In genomic region chr2:199850250-199850717, GRCh38 we compare ENCODE assay signal across 8 cellular contexts. TPM values are rescaled to one million over a fixed set of nuclear protein-coding genes. Genes with fewer than 3 reads are reported as not detected.
DNase-seq lines count a peak whose midpoint lies in the region; ATAC-seq, FAIRE-seq and TF ChIP-seq lines count a peak whose summit lies in the region.

No MANE protein-coding gene starts in this region.

- peak overlapping the region; percentile 86; the same call in 1 of the 2 replicates for H4K8ac ChIP-seq in H1 (ENCODE audit: extremely low read depth, insufficient read depth, low read length)

- TF ChIP-seq RAD21 in H1 (IDR thresholded peaks at IDR 0.05 in 1 of 2, conservative IDR thresholded peaks at IDR 0.05 in 1 of 2; ENCODE audit: low read depth in 2 of 2, low read length in 2 of 2), result no peak

- H2BK5ac ChIP-seq in H1 (ENCODE audit: low read depth, low read length), result no peak overlapping the region

- DNase-seq in CD4-positive, CD25-positive, alpha-beta regulatory T cell, result no peak
- DNase-seq in NCI-H69 (lab: John Stamatoyannopoulos, UW), result peak; percentile 62
- DNase-seq in H1 (ENCODE audit: low read depth in 1 of 2, low spot score in 2 of 2), result no peak
- no peak for DNase-seq in osteoblast (ENCODE audit: insufficient read length, low spot score, missing footprints)
- no peak for DNase-seq in AML-193 (lab: John Stamatoyannopoulos, UW)

- H4K5ac ChIP-seq in H1 (ENCODE audit: insufficient read length, low read depth, low read length), result no peak overlapping the region

- H3K4me2 ChIP-seq in H1 (ENCODE audit: insufficient read depth in 1 of 2, low read depth in 2 of 2, low read length in 2 of 2) (peak overlapping the region; percentile 79 to 86), osteoblast (ENCODE audit: insufficient read depth, low read length) (peak overlapping the region; percentile 81)

- ATAC-seq in CD4-positive, CD25-positive, alpha-beta regulatory T cell (ENCODE audit: low read depth in 2 of 2), result no peak
- ATAC-seq in GM18873 (IDR thresholded peaks at IDR 0.05; ENCODE audit: low FRiP score, unreplicated experiment) (no peak), HG03469 (IDR thresholded peaks at IDR 0.05; ENCODE audit: unreplicated experiment) (no peak), HG03095 (IDR thresholded peaks at IDR 0.05; ENCODE audit: unreplicated experiment) (no peak)

- peaks cover 44% of the 10 kb centered on the region for H3K27me3 Mint-ChIP-seq in CD4-positive, CD25-positive, alpha-beta regulatory T cell

- peaks cover 5% of the 10 kb centered on the region for H3K4me1 ChIP-seq in CD4-positive, CD25-positive, alpha-beta regulatory T cell (ENCODE audit: control insufficient read depth, insufficient read depth, low read length, poor library complexity, severe bottlenecking)
- peaks cover 0 to 3% (median 2%) of the 10 kb centered on the region in 4 experiments; a peak in 3 of 7 replicates for H3K4me1 ChIP-seq in H1 (replicated peaks in 1 of 4; ENCODE audit: control insufficient read depth in 3 of 4, insufficient read depth in 4 of 4, low read length in 3 of 4)
- H3K4me1 ChIP-seq in osteoblast (ENCODE audit: insufficient read depth, low read length), result peaks cover 7% of the 10 kb centered on the region

- no peak for TF ChIP-seq POLR2A in H1 (IDR thresholded peaks at IDR 0.05; ENCODE audit: control extremely low read depth in 1 of 2, low read depth in 2 of 2, low read length in 2 of 2)

- no peak for TF ChIP-seq EP300 in H1 (IDR thresholded peaks at IDR 0.05; ENCODE audit: borderline replicate concordance in 1 of 2, low read depth in 2 of 2, low read length in 2 of 2)

- H3K27ac Mint-ChIP-seq in CD4-positive, CD25-positive, alpha-beta regulatory T cell, result no peak overlapping the region

- H3K27ac ChIP-seq in CD4-positive, CD25-positive, alpha-beta regulatory T cell (ENCODE audit: insufficient read depth, low read length, poor library complexity, severe bottlenecking), result no peak overlapping the region
- H3K27ac ChIP-seq in H1 (ENCODE audit: low read depth, low read length) (no peak overlapping the region), osteoblast (ENCODE audit: low read depth, low read length) (no peak overlapping the region)

- H2BK20ac ChIP-seq in H1 (ENCODE audit: low read length), result 0 out of 2 replicates have a peak overlapping the region, but pooled peaks have one; percentile 13

- H3K36me3 Mint-ChIP-seq in CD4-positive, CD25-positive, alpha-beta regulatory T cell, result no peaks in the 10 kb centered on the region

- CTCF ChIA-PET in H1 (lab: Charles Lee; ENCODE audit: partially characterized antibody), result interaction anchor here (0.6 to 1.4 kb wide), 7 partner anchors 9 to 250 kb away, joined by 3 to 5 read pairs (median 3); no protein-coding TSS in a partner anchor

- FAIRE-seq in H1 (lab: Jason Lieb, UNC), result no peak

- H2AK5ac ChIP-seq in H1 (ENCODE audit: low read depth, low read length), result no peak overlapping the region

- H3K4me1 Mint-ChIP-seq in CD4-positive, CD25-positive, alpha-beta regulatory T cell, result peaks cover 4 to 15% (median 8%) of the 10 kb centered on the region in 4 donors

- no peaks in the 10 kb centered on the region for H3K79me2 ChIP-seq in H1 (ENCODE audit: control insufficient read depth in 1 of 2, insufficient read depth in 2 of 2, low read length in 2 of 2)
- H3K79me2 ChIP-seq in osteoblast (ENCODE audit: insufficient read depth, low read length), result no peaks in the 10 kb centered on the region

- H3K23me2 ChIP-seq in H1 (ENCODE audit: low read depth, low read length), result peaks cover 2% of the 10 kb centered on the region; the same call in 1 of the 2 replicates

- H3K27me3 ChIP-seq in CD4-positive, CD25-positive, alpha-beta regulatory T cell (ENCODE audit: control insufficient read depth, insufficient read depth, low read length), result peaks cover 2% of the 10 kb centered on the region
- H3K27me3 ChIP-seq in H1 (replicated peaks in 1 of 4; ENCODE audit: control insufficient read depth in 3 of 4, extremely low read depth in 1 of 4, insufficient read depth in 3 of 4, low read length in 3 of 4) (peaks cover 0 to 2% (median under 1%) of the 10 kb centered on the region in 4 experiments; a peak in 2 of 7 replicates), osteoblast (ENCODE audit: insufficient read depth, low read length) (no peaks in the 10 kb centered on the region)

- 42% methylated on average over 5 of the region's 12 CpGs; no CpG with 5 or more reads in 1 of the 2 experiments for WGBS in H1 (ENCODE audit: extremely low coverage in 1 of 2, insufficient coverage in 1 of 2, insufficient read length in 1 of 2, insufficient replicate concordance in 2 of 2, low coverage in 1 of 2, low lambda C conversion rate in 2 of 2, missing lambda C conversion rate in 1 of 2), 2 experiments

- H2BK12ac ChIP-seq in H1 (ENCODE audit: low read depth, low read length), result no peak overlapping the region

- TF ChIP-seq CTCF in H1 (IDR thresholded peaks at IDR 0.05; ENCODE audit: control extremely low read depth in 1 of 3, insufficient read depth in 1 of 3, low read depth in 1 of 3, low read length in 3 of 3) (no peak), osteoblast (IDR thresholded peaks at IDR 0.05; ENCODE audit: extremely low read depth, low read depth, low read length) (no peak)

- H3K79me1 ChIP-seq in H1 (ENCODE audit: low read depth, low read length), result no peaks in the 10 kb centered on the region

- H4K20me1 ChIP-seq in H1 (replicated peaks in 1 of 2; ENCODE audit: control insufficient read depth in 1 of 2, insufficient read depth in 2 of 2, low read length in 2 of 2) (no peaks in the 10 kb centered on the region), osteoblast (ENCODE audit: insufficient read depth, low read length) (no peaks in the 10 kb centered on the region)

- peak overlapping the region; percentile 4 for H3K4me3 ChIP-seq in CD4-positive, CD25-positive, alpha-beta regulatory T cell (ENCODE audit: low read depth, low read length)
- H3K4me3 ChIP-seq in H1 (ENCODE audit: extremely low read depth in 1 of 4, insufficient read depth in 2 of 4, low read depth in 3 of 4, low read length in 4 of 4), result peak overlapping the region; percentile 56 to 81 (median 66)
- H3K4me3 ChIP-seq in osteoblast (ENCODE audit: insufficient read depth, low read length), result peak overlapping the region; percentile 81

- no peak overlapping the region for H3K56ac ChIP-seq in H1 (replicated peaks; ENCODE audit: insufficient read length, low read depth, low read length)

- no peak overlapping the region for H3K14ac ChIP-seq in H1 (ENCODE audit: insufficient read length)

- H3K9ac ChIP-seq in H1 (replicated peaks in 1 of 4; ENCODE audit: extremely low read depth in 1 of 4, low read depth in 3 of 4, low read length in 3 of 4), result no peak overlapping the region; a peak in 2 of 7 replicates

- H3K9me3 Mint-ChIP-seq in CD4-positive, CD25-positive, alpha-beta regulatory T cell, result peaks cover 0 to 2% (median 0%) of the 10 kb centered on the region in 7 donors

- no peak overlapping the region for H3K4ac ChIP-seq in H1 (replicated peaks; ENCODE audit: insufficient read length, low read depth, low read length)

- POLR2A ChIA-PET in H1 (lab: Charles Lee; ENCODE audit: partially characterized antibody), result interaction anchor here (0.6 to 1.9 kb wide), 4 partner anchors 12 to 390 kb away, joined by 3 to 8 read pairs (median 4); no protein-coding TSS in a partner anchor

- no peak overlapping the region for H3K23ac ChIP-seq in H1 (ENCODE audit: insufficient read length)

- no peak overlapping the region for H4K91ac ChIP-seq in H1 (replicated peaks; ENCODE audit: insufficient read length, low read length)

- H3K18ac ChIP-seq in H1 (ENCODE audit: extremely low read depth, low read length), result no peak overlapping the region; the same call in 1 of the 2 replicates

- no peaks in the 10 kb centered on the region for H3K36me3 ChIP-seq in CD4-positive, CD25-positive, alpha-beta regulatory T cell (ENCODE audit: control insufficient read depth, insufficient read depth, low read length)
- H3K36me3 ChIP-seq in H1 (ENCODE audit: control insufficient read depth in 2 of 4, insufficient read depth in 4 of 4, low read length in 3 of 4) (no peaks in the 10 kb centered on the region), osteoblast (ENCODE audit: insufficient read depth, low read length) (no peaks in the 10 kb centered on the region)

- H2AFZ ChIP-seq in H1 (ENCODE audit: low read length) (0 out of 2 replicates have a peak overlapping the region, but pooled peaks have one; percentile 85), osteoblast (ENCODE audit: low read length) (peak overlapping the region; percentile 94)

- H2BK120ac ChIP-seq in H1 (replicated peaks; ENCODE audit: low read depth, low read length), result no peak overlapping the region

- H2BK15ac ChIP-seq in H1 (ENCODE audit: low read length), result no peak overlapping the region

- H3K4me3 Mint-ChIP-seq in CD4-positive, CD25-positive, alpha-beta regulatory T cell, result peak overlapping the region; percentile 69 to 73 (median 72)

- H3K9me3 ChIP-seq in CD4-positive, CD25-positive, alpha-beta regulatory T cell (ENCODE audit: control insufficient read depth in 2 of 2, low read length in 2 of 2), result no peaks in the 10 kb centered on the region
- no peaks in the 10 kb centered on the region for H3K9me3 ChIP-seq in H1 (ENCODE audit: insufficient read depth in 2 of 2, low read depth in 1 of 2, low read length in 1 of 2)
- H3K9me3 ChIP-seq in osteoblast (ENCODE audit: low read depth, low read length), result no peaks in the 10 kb centered on the region

TF ChIP-seq in H1, 55 proteins besides CTCF, POLR2A, EP300 and RAD21:
- TF ChIP-seq ZNF274 (IDR thresholded peaks at IDR 0.05; ENCODE audit: borderline replicate concordance, extremely low read depth, low read length) (no peak), EGR1 (IDR thresholded peaks at IDR 0.05; ENCODE audit: borderline replicate concordance, low read depth, low read length) (0 out of 2 replicates have a peak, but pooled peaks have one; percentile 54)
TF ChIP-seq in H1: peak in this region for 1.

RNA-seq across cellular contexts. Expression of gene FTCDNL1, which starts 0.7 kb away (rescaled TPM):
- 0.32 TPM for total RNA-seq in CD4-positive, CD25-positive, alpha-beta regulatory T cell
- 1 to 10 TPM in 1 of 4 donors, under 1 TPM in 2, not detected in 1; 0.28 to 1.3 (median 0.56) TPM for polyA plus RNA-seq in CD4-positive, CD25-positive, alpha-beta regulatory T cell
- 0.61 and 0.97 TPM in 2 replicates for total RNA-seq in H1 (2021; fragmentation: NEBNext Ultra II Directional; extraction: Animal tissue kit (Norgen Biotek cat#: 25700))
- polyA plus RNA-seq in H1 (2011; rRNA removed), result 0.38 and 0.41 TPM in 2 replicates
- polyA plus RNA-seq in H1 (2011; cell fraction: cytosol; rRNA removed), result 0.65 TPM
- polyA plus RNA-seq in H1 (2011; cell fraction: nucleus; rRNA removed), result 0.47 TPM
- 0.25 to 1.3 TPM (median 0.64 TPM) in 4 replicates for polyA plus RNA-seq in H1 (2012, experiment 1 of 2)
- polyA plus RNA-seq in H1 (2012, experiment 2 of 2), result 0.25 TPM
- 0.77 TPM for polyA plus RNA-seq in H1 (2013, experiment 1 of 2)
- polyA plus RNA-seq in H1 (2013, experiment 2 of 2), result 0.55 TPM
- 1.8 and 4.0 TPM in 2 replicates for polyA minus RNA-seq in H1 (2011; rRNA and poly(A)+ RNA removed)
- polyA minus RNA-seq in H1 (2011; cell fraction: cytosol; rRNA and poly(A)+ RNA removed), result 2.5 TPM
- polyA minus RNA-seq in H1 (2011; cell fraction: nucleus; rRNA and poly(A)+ RNA removed), result 4.2 TPM
- 4.7 and 5.0 TPM in 2 replicates for total RNA-seq in osteoblast

Comparison
In these comparisons a context has a peak if more than half of its experiments do, and no peak if none do; other contexts are left out.
1. H3K4me3 ChIP-seq: peak in every context shown above with its lines; median percentile 81 in osteoblast; 66 in H1; 4 in CD4-positive, CD25-positive, alpha-beta regulatory T cell.